Comparison of ENCODE assay signal across 8 cellular contexts in the genomic region with DNA sequence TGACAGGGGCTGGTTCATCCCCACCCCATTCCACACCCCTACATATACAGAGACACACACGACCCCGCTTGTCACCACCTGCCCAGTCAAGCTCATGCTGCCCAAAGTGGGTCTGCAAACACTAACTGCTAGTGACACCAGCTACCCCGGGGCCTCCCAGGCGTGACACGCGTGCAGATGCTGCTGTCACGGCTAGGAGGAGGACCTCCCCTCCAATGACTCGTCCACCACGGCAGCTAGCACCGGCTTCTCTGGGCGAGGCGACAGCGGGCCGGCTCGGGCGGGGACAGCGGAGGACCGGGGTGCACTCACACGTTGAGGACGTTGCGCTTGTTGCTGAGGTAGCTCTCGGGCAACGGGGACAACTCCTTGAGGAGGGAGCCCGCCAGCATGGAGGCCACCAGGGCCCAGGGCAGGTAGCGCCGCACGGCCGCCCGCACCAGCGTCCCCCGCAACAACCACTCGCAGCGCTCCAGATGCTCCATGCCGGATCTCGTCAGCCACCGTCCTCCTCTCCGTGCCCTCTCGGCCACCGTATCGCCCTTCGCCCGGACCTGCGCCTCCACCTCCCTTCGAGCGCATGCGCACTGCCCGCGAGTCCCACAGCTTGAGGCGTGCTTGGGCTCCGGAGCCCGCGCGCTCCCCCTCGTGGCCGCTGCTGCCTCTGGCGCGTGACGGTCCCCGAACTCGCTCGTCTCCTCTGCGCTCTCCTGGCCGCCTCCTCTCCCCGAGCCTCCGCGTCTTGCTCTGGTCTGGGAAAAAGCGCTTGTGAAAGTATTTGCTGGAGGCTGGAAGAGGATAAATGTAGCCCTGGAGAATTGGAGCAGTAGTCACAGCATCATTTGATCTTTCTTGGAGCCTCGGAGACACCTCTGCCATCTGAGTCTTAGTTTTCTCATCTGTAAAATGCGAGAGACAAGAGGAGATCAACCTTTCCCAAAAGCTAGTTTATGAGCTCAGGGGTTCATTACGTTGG. TPM values are rescaled to one million over a fixed set of nuclear protein-coding genes. Genes with fewer than 3 reads are reported as not detected.
DNase-seq lines count a peak whose midpoint lies in the region; ATAC-seq lines count a peak whose summit lies in the region.

A gene with protein sequence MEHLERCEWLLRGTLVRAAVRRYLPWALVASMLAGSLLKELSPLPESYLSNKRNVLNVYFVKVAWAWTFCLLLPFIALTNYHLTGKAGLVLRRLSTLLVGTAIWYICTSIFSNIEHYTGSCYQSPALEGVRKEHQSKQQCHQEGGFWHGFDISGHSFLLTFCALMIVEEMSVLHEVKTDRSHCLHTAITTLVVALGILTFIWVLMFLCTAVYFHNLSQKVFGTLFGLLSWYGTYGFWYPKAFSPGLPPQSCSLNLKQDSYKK (minus strand): TSS at position 539 of the 976 bp plus-strand sequence. CDS start 54 bp downstream, at position 485.

- peaks cover 3% of the 10 kb centered on the region for H3K27me3 Mint-ChIP-seq in activated CD4-positive, alpha-beta T cell treated with anti-CD3 and anti-CD28 coated beads, Interleukin-2, amount 10 ng/mL, durations not matched to agents 24 days and 14 days

- DNase-seq in C1 segment of cervical spinal cord (lab: John Stamatoyannopoulos, UW) (peak; percentile 83 to 99 (median 94)), NCI-H524 treated with DMSO at 0.1 percent for 48 hours (lab: John Stamatoyannopoulos, UW) (peak; percentile 77), cortex of kidney (lab: John Stamatoyannopoulos, UW) (peak; percentile 66), left lobe of liver (ENCODE audit: low spot score) (peak; percentile 99)
- peak; percentile 99 for DNase-seq in activated CD4-positive, alpha-beta T cell treated with anti-CD3 and anti-CD28 coated beads, Interleukin-2, amount 10 ng/mL, durations not matched to agents 24 days and 14 days
- DNase-seq in stimulated activated CD4-positive, alpha-beta T cell treated with anti-CD3 and anti-CD28 coated beads, Interleukin-2, amount 100 ng/mL, for 24 hours, result peak; percentile 99

- H3K36me3 Mint-ChIP-seq in activated CD4-positive, alpha-beta T cell treated with anti-CD3 and anti-CD28 coated beads, Interleukin-2, amount 10 ng/mL, durations not matched to agents 24 days and 14 days (ENCODE audit: low read depth), result peaks cover 8% of the 10 kb centered on the region

- H3K27ac Mint-ChIP-seq in activated CD4-positive, alpha-beta T cell treated with anti-CD3 and anti-CD28 coated beads, Interleukin-2, amount 10 ng/mL, durations not matched to agents 24 days and 14 days, result peak within 1 kb of the TSS; percentile 92

- H3K4me1 Mint-ChIP-seq in activated CD4-positive, alpha-beta T cell treated with anti-CD3 and anti-CD28 coated beads, Interleukin-2, amount 10 ng/mL, durations not matched to agents 24 days and 14 days, result peaks cover 16% of the 10 kb centered on the region

- ATAC-seq in GM19324 (IDR thresholded peaks at IDR 0.05; ENCODE audit: low FRiP score, unreplicated experiment), result peak; percentile 95
- peak; percentile 85 for ATAC-seq in HG03460 (IDR thresholded peaks at IDR 0.05; ENCODE audit: unreplicated experiment)
- ATAC-seq in left lobe of liver, result peak; percentile 98

- intact Hi-C loops in activated CD4-positive, alpha-beta T cell treated with anti-CD3 and anti-CD28 coated beads, Interleukin-2, amount 10 ng/mL, durations not matched to agents 24 days and 14 days (cut with micrococcal nuclease), result loop anchor here (1.0 to 5.0 kb wide), 4 partner anchors 94 to 194 kb away; partner anchors contain the start of genes OSER1 and TTPAL

- no peaks in the 10 kb centered on the region for H3K9me3 Mint-ChIP-seq in activated CD4-positive, alpha-beta T cell treated with anti-CD3 and anti-CD28 coated beads, Interleukin-2, amount 10 ng/mL, durations not matched to agents 24 days and 14 days

- peak within 1 kb of the TSS; percentile 92 for H3K4me3 Mint-ChIP-seq in activated CD4-positive, alpha-beta T cell treated with anti-CD3 and anti-CD28 coated beads, Interleukin-2, amount 10 ng/mL, durations not matched to agents 24 days and 14 days

RNA-seq across cellular contexts. Expression of the gene that starts here (rescaled TPM):
- total RNA-seq in activated CD4-positive, alpha-beta T cell treated with anti-CD3 and anti-CD28 coated beads, Interleukin-2, amount 10 ng/mL, durations not matched to agents 24 days and 14 days, result 2.0 and 2.8 TPM in 2 replicates
- total RNA-seq in left lobe of liver, result 4.9 TPM

Comparison
In these comparisons a context has a peak if more than half of its experiments do, and no peak if none do; other contexts are left out.
1. Peak in every context shown above with its lines: DNase-seq and ATAC-seq.